16 cellular contexts compared by ENCODE assay signal in the genomic region with DNA sequence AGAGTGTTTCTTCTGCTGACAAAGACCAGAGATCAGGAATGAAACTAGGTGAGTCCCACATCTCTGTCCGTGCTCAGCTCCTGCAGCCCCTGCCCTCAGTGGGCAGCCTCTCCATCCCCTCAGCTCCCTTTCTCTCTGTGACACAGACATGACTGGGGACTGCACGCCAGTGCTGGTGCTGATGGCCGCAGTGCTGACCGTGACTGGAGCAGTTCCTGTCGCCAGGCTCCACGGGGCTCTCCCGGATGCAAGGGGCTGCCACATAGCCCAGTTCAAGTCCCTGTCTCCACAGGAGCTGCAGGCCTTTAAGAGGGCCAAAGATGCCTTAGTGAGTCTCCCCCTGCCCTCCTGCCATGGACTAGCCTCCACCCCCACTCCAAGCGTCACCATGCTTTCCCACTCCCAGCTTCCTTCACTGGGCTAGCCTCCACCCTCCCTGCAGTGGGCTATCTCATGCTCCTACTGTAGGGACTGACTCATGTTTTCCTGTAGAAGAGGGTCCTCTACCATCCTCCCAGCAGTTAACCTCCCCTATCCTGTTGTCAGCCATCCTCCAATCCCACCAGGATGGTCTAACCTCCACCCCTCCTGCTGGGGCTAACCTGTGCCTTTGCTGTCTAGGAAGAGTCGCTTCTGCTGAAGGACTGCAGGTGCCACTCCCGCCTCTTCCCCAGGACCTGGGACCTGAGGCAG. TPM values are rescaled to one million over a fixed set of nuclear protein-coding genes. Genes with fewer than 3 reads are reported as not detected.
"Had no signal": no experiment of that assay in that cellular context is flagged by ENCODE, and none has a peak within 500 bp of the region (broad histone marks: within the 10 kb centered on the region; RNA-seq: fewer than 3 reads in every experiment).

No MANE protein-coding gene starts in this region.

RNA-seq across cellular contexts. Expression of a gene that starts 0.5 kb away (rescaled TPM):
- total RNA-seq: activated CD4-positive, alpha-beta memory T cell treated with anti-CD3 and anti-CD28 coated beads, Interleukin-2, amount 10 ng/mL, durations not matched to agents 7 days and 5 days; activated CD4-positive, alpha-beta T cell treated with anti-CD3 and anti-CD28 coated beads for 36 hours; activated CD4-positive, alpha-beta T cell treated with anti-CD3 and anti-CD28 coated beads, Interleukin-2, amount 10 ng/mL, durations not matched to agents 7 days and 5 days; activated CD8-positive, alpha-beta memory T cell treated with anti-CD3 and anti-CD28 coated beads for 36 hours; activated naive CD8-positive, alpha-beta T cell treated with anti-CD3 and anti-CD28 coated beads, Interleukin-2, amount 10 ng/mL, durations not matched to agents 7 days and 5 days; activated T-helper 2 cell treated with anti-CD3 and anti-CD28 coated beads, Interferon-gamma antibody, Interleukin-2, Interleukin-4, amounts not matched to agents 10 μg/mL and 5 μg/mL and 100 μg/mL, durations not matched to agents 14 hours and 24 hours and 36 hours; ascending aorta; bronchial epithelial cell; cardiac muscle cell; cerebellum; T-cell; T-helper 1 cell treated with Interleukin-12 subunit alpha and Interleukin-12 subunit beta and Interleukin-4 antibody, amounts not matched to agents 30 ng/mL and 1 ng/mL, for 36 hours; T-helper 17 cell; T-helper 2 cell treated with Interferon-gamma antibody and Interleukin-4, amounts not matched to agents 100 ng/mL and 5 ng/mL, for 36 hours; WTC11 had no signal
- polyA plus RNA-seq: adipose tissue, cardiac muscle cell had no signal

RNA-seq across cellular contexts. Expression of a gene that starts 20.0 kb away (rescaled TPM):
- total RNA-seq: activated CD4-positive, alpha-beta memory T cell treated with anti-CD3 and anti-CD28 coated beads, Interleukin-2, amount 10 ng/mL, durations not matched to agents 7 days and 5 days; activated CD4-positive, alpha-beta T cell treated with anti-CD3 and anti-CD28 coated beads for 36 hours; activated CD4-positive, alpha-beta T cell treated with anti-CD3 and anti-CD28 coated beads, Interleukin-2, amount 10 ng/mL, durations not matched to agents 7 days and 5 days; activated naive CD8-positive, alpha-beta T cell treated with anti-CD3 and anti-CD28 coated beads, Interleukin-2, amount 10 ng/mL, durations not matched to agents 7 days and 5 days; activated T-helper 2 cell treated with anti-CD3 and anti-CD28 coated beads, Interferon-gamma antibody, Interleukin-2, Interleukin-4, amounts not matched to agents 10 μg/mL and 5 μg/mL and 100 μg/mL, durations not matched to agents 14 hours and 24 hours and 36 hours; ascending aorta; bronchial epithelial cell; cardiac muscle cell; cerebellum; T-cell; T-helper 1 cell treated with Interleukin-12 subunit alpha and Interleukin-12 subunit beta and Interleukin-4 antibody, amounts not matched to agents 30 ng/mL and 1 ng/mL, for 36 hours; T-helper 17 cell; T-helper 2 cell treated with Interferon-gamma antibody and Interleukin-4, amounts not matched to agents 100 ng/mL and 5 ng/mL, for 36 hours; WTC11 had no signal
- polyA plus RNA-seq: adipose tissue, cardiac muscle cell had no signal

RNA-seq across cellular contexts. Expression of a gene that starts 23.9 kb away (rescaled TPM):
- total RNA-seq: activated CD4-positive, alpha-beta memory T cell treated with anti-CD3 and anti-CD28 coated beads, Interleukin-2, amount 10 ng/mL, durations not matched to agents 7 days and 5 days; activated CD4-positive, alpha-beta T cell treated with anti-CD3 and anti-CD28 coated beads, Interleukin-2, amount 10 ng/mL, durations not matched to agents 7 days and 5 days; activated CD8-positive, alpha-beta memory T cell treated with anti-CD3 and anti-CD28 coated beads for 36 hours; activated naive CD8-positive, alpha-beta T cell treated with anti-CD3 and anti-CD28 coated beads, Interleukin-2, amount 10 ng/mL, durations not matched to agents 7 days and 5 days; activated T-helper 2 cell treated with anti-CD3 and anti-CD28 coated beads, Interferon-gamma antibody, Interleukin-2, Interleukin-4, amounts not matched to agents 10 μg/mL and 5 μg/mL and 100 μg/mL, durations not matched to agents 14 hours and 24 hours and 36 hours; ascending aorta; bronchial epithelial cell; cardiac muscle cell; cerebellum; T-cell; T-helper 1 cell treated with Interleukin-12 subunit alpha and Interleukin-12 subunit beta and Interleukin-4 antibody, amounts not matched to agents 30 ng/mL and 1 ng/mL, for 36 hours; T-helper 17 cell; T-helper 2 cell treated with Interferon-gamma antibody and Interleukin-4, amounts not matched to agents 100 ng/mL and 5 ng/mL, for 36 hours; WTC11 had no signal
- polyA plus RNA-seq: adipose tissue, cardiac muscle cell had no signal

RNA-seq across cellular contexts. Expression of a gene that starts 27.5 kb away (rescaled TPM):
- total RNA-seq: activated CD4-positive, alpha-beta T cell treated with anti-CD3 and anti-CD28 coated beads, Interleukin-2, amount 10 ng/mL, durations not matched to agents 7 days and 5 days; activated CD8-positive, alpha-beta memory T cell treated with anti-CD3 and anti-CD28 coated beads for 36 hours; activated naive CD8-positive, alpha-beta T cell treated with anti-CD3 and anti-CD28 coated beads, Interleukin-2, amount 10 ng/mL, durations not matched to agents 7 days and 5 days; activated T-helper 2 cell treated with anti-CD3 and anti-CD28 coated beads, Interferon-gamma antibody, Interleukin-2, Interleukin-4, amounts not matched to agents 10 μg/mL and 5 μg/mL and 100 μg/mL, durations not matched to agents 14 hours and 24 hours and 36 hours; ascending aorta; bronchial epithelial cell; cardiac muscle cell; cerebellum; T-helper 1 cell treated with Interleukin-12 subunit alpha and Interleukin-12 subunit beta and Interleukin-4 antibody, amounts not matched to agents 30 ng/mL and 1 ng/mL, for 36 hours; T-helper 17 cell; WTC11 had no signal
- polyA plus RNA-seq: adipose tissue, cardiac muscle cell had no signal

RNA-seq across cellular contexts. Expression of a gene that starts 52.0 kb away (rescaled TPM):
- total RNA-seq: ascending aorta had no signal
